ENCODE assay signal across 8 cellular contexts in genomic region chr12:57280234-57281062, GRCh38. TPM values are rescaled to one million over a fixed set of nuclear protein-coding genes. Genes with fewer than 3 reads are reported as not detected.
DNase-seq lines count a peak whose midpoint lies in the region; ATAC-seq and TF ChIP-seq lines count a peak whose summit lies in the region.

No MANE protein-coding gene starts in this region.

- no peaks in the 10 kb centered on the region for H3K9me3 ChIP-seq in SK-N-SH

- peaks cover 20% of the 10 kb centered on the region for H3K36me3 Mint-ChIP-seq in activated naive CD8-positive, alpha-beta T cell treated with anti-CD3 and anti-CD28 coated beads, Interleukin-2, amount 50 U/mL, for 24 hours (ENCODE audit: low read depth)

- no peaks in the 10 kb centered on the region for H3K27me3 ChIP-seq in SK-N-SH (ENCODE audit: insufficient read depth)

- H3K4me1 Mint-ChIP-seq in activated naive CD8-positive, alpha-beta T cell treated with anti-CD3 and anti-CD28 coated beads, Interleukin-2, amount 50 U/mL, for 24 hours = peaks cover 26% of the 10 kb centered on the region

- DNase-seq in Ammon's horn (ENCODE audit: low spot score) (peak; percentile 44), SK-N-SH (no peak), left lobe of liver (ENCODE audit: low spot score) (no peak), hippocampal formation (lab: John Stamatoyannopoulos, UW) (no peak)
- peak; percentile 71 for DNase-seq in activated naive CD8-positive, alpha-beta T cell treated with anti-CD3 and anti-CD28 coated beads, Interleukin-2, amount 50 U/mL, for 24 hours
- DNase-seq in stimulated activated CD8-positive, alpha-beta memory T cell treated with anti-CD3 and anti-CD28 coated beads, Interleukin-12 subunit alpha, Interleukin-12 subunit beta, amount 100 ng/mL, for 24 hours (ENCODE audit: extremely low read depth) = peak; percentile 30

- H3K27me3 Mint-ChIP-seq in activated naive CD8-positive, alpha-beta T cell treated with anti-CD3 and anti-CD28 coated beads, Interleukin-2, amount 50 U/mL, for 24 hours = no peaks in the 10 kb centered on the region

- peak overlapping the region; percentile 69 for H3K4me3 Mint-ChIP-seq in activated naive CD8-positive, alpha-beta T cell treated with anti-CD3 and anti-CD28 coated beads, Interleukin-2, amount 50 U/mL, for 24 hours

- peaks cover 2 to 13% of the 10 kb centered on the region in 2 experiments; a peak in 2 of 4 replicates for H3K4me1 ChIP-seq in SK-N-SH (ENCODE audit: control insufficient read depth in 1 of 2, insufficient read depth in 2 of 2, low read depth in 1 of 2, low read length in 1 of 2)

- H3K27ac Mint-ChIP-seq in activated naive CD8-positive, alpha-beta T cell treated with anti-CD3 and anti-CD28 coated beads, Interleukin-2, amount 50 U/mL, for 24 hours = peak overlapping the region; percentile 90

- peak; percentile 96 for ATAC-seq in GM19035 (IDR thresholded peaks at IDR 0.05; ENCODE audit: unreplicated experiment)
- peak; percentile 97 for ATAC-seq in HG03280 (IDR thresholded peaks at IDR 0.05; ENCODE audit: unreplicated experiment)
- peak; percentile 100 for ATAC-seq in activated naive CD8-positive, alpha-beta T cell treated with anti-CD3 and anti-CD28 coated beads, Interleukin-2, amount 50 U/mL, for 24 hours
- peak; percentile 86 for ATAC-seq in left lobe of liver

- CTCF ChIA-PET in SK-N-SH (lab: Yijun Ruan, JAX) = interaction anchor here (1.0 to 3.1 kb wide), 3 partner anchors 17 to 176 kb away, joined by 3 to 9 read pairs (median 7); no protein-coding TSS in a partner anchor

- peaks cover 19% of the 10 kb centered on the region for H3F3A ChIP-seq in SK-N-SH (replicated peaks; ENCODE audit: insufficient read depth)

- no peaks in the 10 kb centered on the region for H4K20me1 ChIP-seq in SK-N-SH (ENCODE audit: insufficient read depth)

- TF ChIP-seq EP300 in SK-N-SH (IDR thresholded peaks at IDR 0.05; ENCODE audit: borderline replicate concordance in 1 of 2, low read depth in 1 of 2, low read length in 1 of 2) = peak in 1 of 2 experiments; percentile 45; a peak in 1 of 4 replicates

- peak overlapping the region; percentile 32; the same call in 1 of the 2 replicates for H3K9ac ChIP-seq in SK-N-SH

- TF ChIP-seq RAD21 in SK-N-SH (IDR thresholded peaks at IDR 0.05; ENCODE audit: low read length) = no peak

- WGBS in SK-N-SH (ENCODE audit: low lambda C conversion rate) = 54% methylated on average over 9 of the region's 9 CpGs

- H3K36me3 ChIP-seq in SK-N-SH (replicated peaks in 1 of 2; ENCODE audit: control insufficient read depth in 1 of 2, insufficient read depth in 2 of 2, low read length in 1 of 2) = peaks cover 18 to 23% of the 10 kb centered on the region in 2 experiments

- no peaks in the 10 kb centered on the region; the same call in 1 of the 2 replicates for H3K79me2 ChIP-seq in SK-N-SH (ENCODE audit: insufficient read depth)

- H3K9me2 ChIP-seq in SK-N-SH = no peaks in the 10 kb centered on the region

- POLR2A ChIA-PET in SK-N-SH (lab: Yijun Ruan, JAX) = no interaction called here

- H3K4me2 ChIP-seq in SK-N-SH = peak overlapping the region; percentile 78

- H3K9me3 Mint-ChIP-seq in activated naive CD8-positive, alpha-beta T cell treated with anti-CD3 and anti-CD28 coated beads, Interleukin-2, amount 50 U/mL, for 24 hours = no peaks in the 10 kb centered on the region

- H3K27ac ChIP-seq in SK-N-SH (ENCODE audit: low read depth in 2 of 2, low read length in 1 of 2) = peak overlapping the region; percentile 32 to 84

- TF ChIP-seq CTCF in SK-N-SH (IDR thresholded peaks at IDR 0.05) = no peak

- peak overlapping the region; percentile 69; the same call in 1 of the 2 replicates for H2AFZ ChIP-seq in SK-N-SH (ENCODE audit: low read depth)

- H3K4me3 ChIP-seq in SK-N-SH (ENCODE audit: low read depth in 2 of 2, low read length in 1 of 2) = peak overlapping the region in 1 of 2 experiments; percentile 30; a peak in 2 of 4 replicates

TF ChIP-seq in SK-N-SH, 30 proteins besides CTCF, POLR2A, EP300 and RAD21:
- TF ChIP-seq TCF12 (IDR thresholded peaks at IDR 0.05) = peak; percentile 53
- TF ChIP-seq FOSL2 (IDR thresholded peaks at IDR 0.05; ENCODE audit: borderline replicate concordance, low read depth) = peak; percentile 94
- TF ChIP-seq USF1 (IDR thresholded peaks at IDR 0.05; ENCODE audit: borderline replicate concordance, low read depth) = peak; percentile 87
- no peak for TF ChIP-seq SMC3 (IDR thresholded peaks at IDR 0.05; ENCODE audit: low read depth, low read length)
- peak; percentile 95 for TF ChIP-seq PBX3 (IDR thresholded peaks at IDR 0.05)
- TF ChIP-seq TAF1 (IDR thresholded peaks at IDR 0.05; ENCODE audit: borderline replicate concordance, low read depth, low read length) = 0 out of 2 replicates have a peak, but pooled peaks have one; percentile 19
- TF ChIP-seq RCOR1 (IDR thresholded peaks at IDR 0.05; ENCODE audit: low read length) = no peak
- TF ChIP-seq NRF1 (IDR thresholded peaks at IDR 0.05; ENCODE audit: low read depth, low read length) = no peak
- peak; percentile 35; the same call in 1 of the 2 replicates for TF ChIP-seq POLR2AphosphoS5 (IDR thresholded peaks at IDR 0.05; ENCODE audit: low read depth, low read length)
- no peak for TF ChIP-seq RXRA (IDR thresholded peaks at IDR 0.05; ENCODE audit: borderline replicate concordance, low read depth)
- 0 out of 2 replicates have a peak, but pooled peaks have one; percentile 13 for TF ChIP-seq GABPA (IDR thresholded peaks at IDR 0.05; ENCODE audit: low read depth)
- peak; percentile 91 for TF ChIP-seq JUND (IDR thresholded peaks at IDR 0.05)
- no peak for TF ChIP-seq ZBTB33 (IDR thresholded peaks at IDR 0.05; ENCODE audit: borderline replicate concordance, low read depth)
- no peak for TF ChIP-seq EZH2phosphoT487 (IDR thresholded peaks at IDR 0.05; ENCODE audit: borderline replicate concordance, low read depth)
- no peak for TF ChIP-seq MXI1 (IDR thresholded peaks at IDR 0.05; ENCODE audit: low read depth, low read length)
- peak; percentile 75 for TF ChIP-seq ELF1 (IDR thresholded peaks at IDR 0.05)
- TF ChIP-seq IRF3 (IDR thresholded peaks at IDR 0.05; ENCODE audit: low read depth, low read length) = no peak
- 0 out of 2 replicates have a peak, but pooled peaks have one; percentile 61 for TF ChIP-seq SIN3A (IDR thresholded peaks at IDR 0.05; ENCODE audit: borderline replicate concordance, low read depth, low read length)

RNA-seq across cellular contexts. Expression of gene STAC3, which starts 29.5 kb away (rescaled TPM):
- polyA plus RNA-seq in SK-N-SH (2012; rRNA removed) = 0.63 and 0.76 TPM in 2 replicates
- polyA plus RNA-seq in SK-N-SH (2012; cell fraction: cytosol; rRNA removed) = 0.38 and 0.51 TPM in 2 replicates
- 5.4 and 7.1 TPM in 2 replicates for polyA plus RNA-seq in SK-N-SH (2012; cell fraction: nucleus; rRNA removed)
- 2.3 TPM for total RNA-seq in left lobe of liver

RNA-seq across cellular contexts. Expression of gene SHMT2, which starts 50.9 kb away (rescaled TPM):
- 181 and 204 TPM in 2 replicates for polyA plus RNA-seq in SK-N-SH (2012; rRNA removed)
- 86.1 and 133 TPM in 2 replicates for polyA plus RNA-seq in SK-N-SH (2012; cell fraction: cytosol; rRNA removed)
- 206 and 207 TPM in 2 replicates for polyA plus RNA-seq in SK-N-SH (2012; cell fraction: nucleus; rRNA removed)
- 242 TPM for total RNA-seq in left lobe of liver

Comparison
In these comparisons a context has a peak if more than half of its experiments do, and no peak if none do; other contexts are left out.
1. DNase-seq: peak in Ammon's horn (single experiment), activated naive CD8-positive, alpha-beta T cell treated with anti-CD3 and anti-CD28 coated beads, Interleukin-2, amount 50 U/mL, for 24 hours (single experiment) and stimulated activated CD8-positive, alpha-beta memory T cell treated with anti-CD3 and anti-CD28 coated beads, Interleukin-12 subunit alpha, Interleukin-12 subunit beta, amount 100 ng/mL, for 24 hours (single experiment); none in SK-N-SH (single experiment), left lobe of liver (single experiment) and hippocampal formation (0 of 2).
2. Peak in every context shown above with its lines, with median percentiles within 50 percentile points of each other: ATAC-seq.